8 cellular contexts compared by ENCODE assay signal in genomic region chr5:115415143-115415491, GRCh38.
A peak's percentile ranks its signal among the peaks of the same experiment; 100 is the strongest.
DNase-seq lines count a peak whose midpoint lies in the region; ATAC-seq and TF ChIP-seq lines count a peak whose summit lies in the region.

No MANE protein-coding gene starts in this region.

- peak; percentile 94 for DNase-seq in HT1080 (ENCODE audit: low read depth)
- peak; percentile 82 for DNase-seq in epithelial cell of esophagus (ENCODE audit: low read depth)
- peak; percentile 45 for DNase-seq in putamen (ENCODE audit: low spot score)
- DNase-seq in NOMO-1 (lab: John Stamatoyannopoulos, UW; ENCODE audit: unreplicated experiment in 2 of 2) = no peak
- no peak for DNase-seq in MV-4-11 (lab: John Stamatoyannopoulos, UW)
- no peak for DNase-seq in HuH-7.5 (ENCODE audit: low spot score)

- no peak overlapping the region for H3K4me3 ChIP-seq in epithelial cell of esophagus (ENCODE audit: low read length)

- TF ChIP-seq CTCF in epithelial cell of esophagus (IDR thresholded peaks at IDR 0.05; ENCODE audit: insufficient read depth, low read depth, low read length, missing control alignments) = no peak

- ATAC-seq in GM19023 (IDR thresholded peaks at IDR 0.05; ENCODE audit: unreplicated experiment) = peak; percentile 60
- ATAC-seq in HG02623 (IDR thresholded peaks at IDR 0.05; ENCODE audit: unreplicated experiment) = no peak

Comparison
In these comparisons a context has a peak if more than half of its experiments do, and no peak if none do; other contexts are left out.
1. DNase-seq: peak in HT1080 (single experiment), epithelial cell of esophagus (single experiment) and putamen (single experiment); none in NOMO-1 (0 of 2), MV-4-11 (single experiment) and HuH-7.5 (single experiment).